Comparison of ENCODE assay signal across 8 cellular contexts in genomic region chr16:88705746-88706287, GRCh38. TPM values are rescaled to one million over a fixed set of nuclear protein-coding genes. Genes with fewer than 3 reads are reported as not detected.
DNase-seq lines count a peak whose midpoint lies in the region; ATAC-seq and TF ChIP-seq lines count a peak whose summit lies in the region.

No MANE protein-coding gene starts in this region.

- H3K27me3 ChIP-seq in fibroblast of lung (ENCODE audit: control insufficient read depth, insufficient read depth, low read length) = no peaks in the 10 kb centered on the region
- no peaks in the 10 kb centered on the region for H3K27me3 ChIP-seq in neutrophil

- H3K4me2 ChIP-seq in fibroblast of lung (ENCODE audit: extremely low read depth, insufficient read depth, low read length) = peak overlapping the region; percentile 95

- no peak for DNase-seq in activated CD8-positive, alpha-beta memory T cell treated with anti-CD3 and anti-CD28 coated beads, Interleukin-2, amount 10 ng/mL, durations not matched to agents 7 days and 5 days
- DNase-seq in activated CD8-positive, alpha-beta memory T cell treated with anti-CD3 and anti-CD28 coated beads, Interleukin-2, amount 50 U/mL, for 4 hours = no peak
- DNase-seq in T-cell (peak in 1 of 34 experiments; percentile 35), fibroblast of lung (ENCODE audit: low read depth in 2 of 2) (no peak), COLO829 (ENCODE audit: low spot score) (no peak), NCI-H226 (no peak)

- H3K36me3 Mint-ChIP-seq in activated CD8-positive, alpha-beta memory T cell treated with anti-CD3 and anti-CD28 coated beads, Interleukin-2, amount 10 ng/mL, durations not matched to agents 7 days and 5 days = peaks cover 6% of the 10 kb centered on the region
- H3K36me3 Mint-ChIP-seq in T-cell = peaks cover 3% of the 10 kb centered on the region

- no peaks in the 10 kb centered on the region for H4K20me1 ChIP-seq in fibroblast of lung (ENCODE audit: control insufficient read depth, extremely low read depth, insufficient read depth, low read length)

- H3K27ac ChIP-seq in fibroblast of lung (ENCODE audit: insufficient read depth, low read length) (peak overlapping the region; percentile 52), neutrophil (peak overlapping the region; percentile 100)

- TF ChIP-seq CTCF in fibroblast of lung (conservative IDR thresholded peaks at IDR 0.05 in 1 of 2, IDR thresholded peaks at IDR 0.05 in 1 of 2; ENCODE audit: low read depth in 1 of 2, low read length in 2 of 2) (no peak), neutrophil (IDR thresholded peaks at IDR 0.05) (no peak)

- no peak overlapping the region for H2AFZ ChIP-seq in fibroblast of lung (ENCODE audit: low read length)

- H3K4me1 Mint-ChIP-seq in activated CD8-positive, alpha-beta memory T cell treated with anti-CD3 and anti-CD28 coated beads, Interleukin-2, amount 10 ng/mL, durations not matched to agents 7 days and 5 days = peaks cover 48% of the 10 kb centered on the region
- H3K4me1 Mint-ChIP-seq in T-cell = peaks cover 51 to 58% (median 54%) of the 10 kb centered on the region in 3 donors

- H3K4me3 ChIP-seq in fibroblast of lung (replicated peaks in 1 of 4; ENCODE audit: control extremely low read depth in 1 of 4, insufficient read depth in 1 of 4, low read depth in 3 of 4, low read length in 4 of 4) (peak overlapping the region; percentile 61 to 91 (median 87)), neutrophil (ENCODE audit: low read depth in 1 of 2, low read length in 1 of 2) (peak overlapping the region; percentile 91 to 99)

- H3K36me3 ChIP-seq in fibroblast of lung (ENCODE audit: control insufficient read depth, insufficient read depth, low read length) (peaks cover 5% of the 10 kb centered on the region), neutrophil (peaks cover 7% of the 10 kb centered on the region)

- peak; percentile 3 for ATAC-seq in activated CD8-positive, alpha-beta memory T cell treated with anti-CD3 and anti-CD28 coated beads, Interleukin-2, amount 10 ng/mL, durations not matched to agents 7 days and 5 days
- ATAC-seq in HG02973 (IDR thresholded peaks at IDR 0.05; ENCODE audit: unreplicated experiment) (peak; percentile 5), T-cell (replicated peaks in 1 of 4) (peak; percentile 1 to 6 (median 3))

- H3K27me3 Mint-ChIP-seq in activated CD8-positive, alpha-beta memory T cell treated with anti-CD3 and anti-CD28 coated beads, Interleukin-2, amount 10 ng/mL, durations not matched to agents 7 days and 5 days = no peaks in the 10 kb centered on the region
- no peaks in the 10 kb centered on the region for H3K27me3 Mint-ChIP-seq in T-cell

- H3K9me3 Mint-ChIP-seq in activated CD8-positive, alpha-beta memory T cell treated with anti-CD3 and anti-CD28 coated beads, Interleukin-2, amount 10 ng/mL, durations not matched to agents 7 days and 5 days (ENCODE audit: low read depth) = no peaks in the 10 kb centered on the region
- H3K9me3 Mint-ChIP-seq in T-cell = no peaks in the 10 kb centered on the region

- POLR2A ChIA-PET in T-cell (lab: Charles Lee) = no interaction called here

- H3K9ac ChIP-seq in fibroblast of lung (ENCODE audit: insufficient read depth, low read length) = peak overlapping the region; percentile 85

- H3K4me1 ChIP-seq in fibroblast of lung (ENCODE audit: control insufficient read depth, extremely low read depth, insufficient read depth, low read length) (peaks cover 10% of the 10 kb centered on the region), neutrophil (ENCODE audit: control insufficient read depth in 1 of 2, insufficient read depth in 1 of 2, low read depth in 1 of 2, low read length in 1 of 2) (peaks cover 54 to 55% of the 10 kb centered on the region in 2 experiments)

- H3K27ac Mint-ChIP-seq in activated CD8-positive, alpha-beta memory T cell treated with anti-CD3 and anti-CD28 coated beads, Interleukin-2, amount 10 ng/mL, durations not matched to agents 7 days and 5 days = peak overlapping the region; percentile 98
- H3K27ac Mint-ChIP-seq in T-cell = peak overlapping the region; percentile 97

- CTCF ChIA-PET in activated CD8-positive, alpha-beta memory T cell treated with anti-CD3 and anti-CD28 coated beads, Interleukin-2, amount 10 ng/mL, durations not matched to agents 7 days and 5 days (lab: Charles Lee) = interaction anchor here (1.1 to 6.2 kb wide), 4 partner anchors 19 to 72 kb away, joined by 3 to 58 read pairs (median 10); partner anchors contain the start of gene SNAI3
- CTCF ChIA-PET in T-cell (lab: Charles Lee) = interaction anchor here (0.6 to 1.8 kb wide), 2 partner anchors 25 to 86 kb away, joined by 3 to 7 read pairs; no protein-coding TSS in a partner anchor

- peak overlapping the region; percentile 89 for H3K4me3 Mint-ChIP-seq in activated CD8-positive, alpha-beta memory T cell treated with anti-CD3 and anti-CD28 coated beads, Interleukin-2, amount 10 ng/mL, durations not matched to agents 7 days and 5 days
- H3K4me3 Mint-ChIP-seq in T-cell = peak overlapping the region; percentile 90 to 99 (median 94)

- no peaks in the 10 kb centered on the region for H3K9me3 ChIP-seq in fibroblast of lung (ENCODE audit: control insufficient read depth, insufficient read depth, low read depth, low read length)
- no peaks in the 10 kb centered on the region for H3K9me3 ChIP-seq in neutrophil

- H3K79me2 ChIP-seq in fibroblast of lung (ENCODE audit: control insufficient read depth, insufficient read depth, low read length) = peaks cover 43% of the 10 kb centered on the region

RNA-seq across cellular contexts. Expression of gene RNF166, which starts 0.4 kb away (rescaled TPM):
- 100 to 1,000 TPM; 124 to 174 TPM for total RNA-seq in activated CD8-positive, alpha-beta memory T cell treated with anti-CD3 and anti-CD28 coated beads, Interleukin-2, amount 10 ng/mL, durations not matched to agents 7 days and 5 days
- 100 to 1,000 TPM; 246 to 369 (median 264) TPM for total RNA-seq in T-cell
- total RNA-seq in fibroblast of lung = 9.7 and 13.6 TPM in 2 replicates
- 6.6 and 8.2 TPM in 2 replicates for polyA plus RNA-seq in fibroblast of lung
- 7.5 and 12.3 TPM in 2 replicates for polyA plus RNA-seq in fibroblast of lung (2012)
- 7.3 and 8.0 TPM in 2 replicates for polyA minus RNA-seq in fibroblast of lung (ENCODE audit: low replicate concordance)

RNA-seq across cellular contexts. Expression of gene CTU2, which starts 0.5 kb away (rescaled TPM):
- total RNA-seq in activated CD8-positive, alpha-beta memory T cell treated with anti-CD3 and anti-CD28 coated beads, Interleukin-2, amount 10 ng/mL, durations not matched to agents 7 days and 5 days = 10 to 100 TPM; 31.1 to 40.0 TPM
- total RNA-seq in T-cell (10 to 100 TPM; 30.1 to 39.5 (median 38.6) TPM), fibroblast of lung (11.9 and 13.4 TPM in 2 replicates)
- 7.6 and 8.1 TPM in 2 replicates for polyA plus RNA-seq in fibroblast of lung
- 17.9 and 24.7 TPM in 2 replicates for polyA plus RNA-seq in fibroblast of lung (2012)
- 9.5 and 19.2 TPM in 2 replicates for polyA minus RNA-seq in fibroblast of lung (ENCODE audit: low replicate concordance)

RNA-seq across cellular contexts. Expression of gene SNAI3, which starts 19.5 kb away (rescaled TPM):
- 10 to 100 TPM in 1 of 2 experiments, 1 to 10 TPM in 1; 5.6 to 14.1 TPM for total RNA-seq in activated CD8-positive, alpha-beta memory T cell treated with anti-CD3 and anti-CD28 coated beads, Interleukin-2, amount 10 ng/mL, durations not matched to agents 7 days and 5 days
- total RNA-seq in T-cell (10 to 100 TPM in 3 of 5 donors, 1 to 10 TPM in 2; 5.2 to 20.4 (median 17.2) TPM), fibroblast of lung (under 0.01 and 0.17 TPM in 2 replicates)
- polyA plus RNA-seq in fibroblast of lung = 0.03 TPM in 1 of 2 replicates, not detected in the other
- polyA plus RNA-seq in fibroblast of lung (2012) = 0.55 and 0.83 TPM in 2 replicates
- not detected in 2 replicates for polyA minus RNA-seq in fibroblast of lung (ENCODE audit: low replicate concordance)

RNA-seq across cellular contexts. Expression of gene MVD, which starts 42.9 kb away (rescaled TPM):
- total RNA-seq in activated CD8-positive, alpha-beta memory T cell treated with anti-CD3 and anti-CD28 coated beads, Interleukin-2, amount 10 ng/mL, durations not matched to agents 7 days and 5 days = 100 to 1,000 TPM; 112 to 134 TPM
- 10 to 100 TPM; 52.3 to 81.4 (median 63.4) TPM for total RNA-seq in T-cell
- total RNA-seq in fibroblast of lung = 60.1 and 204 TPM in 2 replicates
- 35.9 and 43.4 TPM in 2 replicates for polyA plus RNA-seq in fibroblast of lung
- polyA plus RNA-seq in fibroblast of lung (2012) = 102 and 131 TPM in 2 replicates
- 43.4 and 54.6 TPM in 2 replicates for polyA minus RNA-seq in fibroblast of lung (ENCODE audit: low replicate concordance)

RNA-seq across cellular contexts. Expression of gene CYBA, which starts 55.0 kb away (rescaled TPM):
- 100 to 1,000 TPM; 461 to 494 TPM for total RNA-seq in activated CD8-positive, alpha-beta memory T cell treated with anti-CD3 and anti-CD28 coated beads, Interleukin-2, amount 10 ng/mL, durations not matched to agents 7 days and 5 days
- 100 to 1,000 TPM; 271 to 456 (median 403) TPM for total RNA-seq in T-cell
- total RNA-seq in fibroblast of lung = 124 and 130 TPM in 2 replicates
- 30.8 and 74.7 TPM in 2 replicates for polyA plus RNA-seq in fibroblast of lung
- 86.1 and 179 TPM in 2 replicates for polyA plus RNA-seq in fibroblast of lung (2012)
- polyA minus RNA-seq in fibroblast of lung (ENCODE audit: low replicate concordance) = 36.2 and 157 TPM in 2 replicates
